Comparison of ENCODE assay signal across 27 cellular contexts in genomic region chr1:186949173-186949572, GRCh38.
"Had no signal": no experiment of that assay in that cellular context is flagged by ENCODE, and none has a peak within 500 bp of the region (broad histone marks: within the 10 kb centered on the region; RNA-seq: fewer than 3 reads in every experiment).

No MANE protein-coding gene starts in this region.

- FAIRE-seq: RCC 7860 had no signal

- H3K9me3 ChIP-seq: ascending aorta, SJSA1 had no signal

- H3K9me3 Mint-ChIP-seq: activated naive CD4-positive, alpha-beta T cell treated with anti-CD3 and anti-CD28 coated beads, Interleukin-2, amount 50 U/mL, for 72 hours; activated naive CD8-positive, alpha-beta T cell treated with anti-CD3 and anti-CD28 coated beads, Interleukin-2, amount 50 U/mL, for 24 hours; brain; T-helper 1 cell treated with Interleukin-12 subunit alpha and Interleukin-12 subunit beta and Interleukin-4 antibody, amounts not matched to agents 30 μg/mL and 1 μg/mL, for 36 hours; WTC11 had no signal

- H3K36me3 Mint-ChIP-seq: activated naive CD4-positive, alpha-beta T cell treated with anti-CD3 and anti-CD28 coated beads, Interleukin-2, amount 50 U/mL, for 72 hours; brain; WTC11 had no signal

- H3K27me3 Mint-ChIP-seq: activated naive CD8-positive, alpha-beta T cell treated with anti-CD3 and anti-CD28 coated beads, Interleukin-2, amount 50 U/mL, for 24 hours; brain had no signal

- H3K4me3 ChIP-seq: ascending aorta, cardiac muscle cell, SJSA1 had no signal

- H3K4me1 ChIP-seq: ascending aorta, SJSA1 had no signal

- H3K36me3 ChIP-seq: ascending aorta, cardiac muscle cell, SJSA1 had no signal

- ATAC-seq: activated CD8-positive, alpha-beta T cell treated with anti-CD3 and anti-CD28 coated beads, Interleukin-2, amount 10 ng/mL, durations not matched to agents 7 days and 5 days; activated naive CD4-positive, alpha-beta T cell treated with anti-CD3 and anti-CD28 coated beads, Interleukin-2, amount 50 U/mL, for 72 hours; activated naive CD8-positive, alpha-beta T cell treated with anti-CD3 and anti-CD28 coated beads, Interleukin-2, amount 50 U/mL, for 24 hours; PC-3; WTC11 had no signal

- H3K4me1 Mint-ChIP-seq: activated naive CD8-positive, alpha-beta T cell treated with anti-CD3 and anti-CD28 coated beads, Interleukin-2, amount 50 U/mL, for 24 hours; brain had no signal

- H3K27ac Mint-ChIP-seq: activated CD8-positive, alpha-beta T cell treated with anti-CD3 and anti-CD28 coated beads, Interleukin-2, amount 10 ng/mL, durations not matched to agents 7 days and 5 days; activated naive CD4-positive, alpha-beta T cell treated with anti-CD3 and anti-CD28 coated beads, Interleukin-2, amount 50 U/mL, for 72 hours; activated naive CD8-positive, alpha-beta T cell treated with anti-CD3 and anti-CD28 coated beads, Interleukin-2, amount 50 U/mL, for 24 hours; brain; T-helper 1 cell treated with Interleukin-12 subunit alpha and Interleukin-12 subunit beta and Interleukin-4 antibody, amounts not matched to agents 30 μg/mL and 1 μg/mL, for 36 hours; WTC11 had no signal

- DNase-seq: activated CD4-positive, alpha-beta T cell treated with anti-CD3 and anti-CD28 coated beads for 48 hours; activated CD4-positive, alpha-beta T cell treated with anti-CD3 and anti-CD28 coated beads, Interleukin-2, amount 50 U/mL, for 4 hours; activated CD4-positive, CD25-positive, alpha-beta regulatory T cell treated with anti-CD3 and anti-CD28 coated beads, Interleukin-2, amount 50 U/mL, for 72 hours; activated CD8-positive, alpha-beta memory T cell treated with anti-CD3 and anti-CD28 coated beads, Interleukin-2, amount 50 U/mL, for 48 hours; activated CD8-positive, alpha-beta T cell treated with anti-CD3 and anti-CD28 coated beads, Interleukin-2, amount 10 ng/mL, durations not matched to agents 7 days and 5 days; activated effector memory CD4-positive, alpha-beta T cell treated with anti-CD3 and anti-CD28 coated beads, Interleukin-2, amount 50 U/mL, for 16 hours; activated naive CD4-positive, alpha-beta T cell treated with Interleukin-2 at 50 U/mL for 16 hours; activated naive CD8-positive, alpha-beta T cell treated with anti-CD3 and anti-CD28 coated beads, Interleukin-2, amount 50 U/mL, for 24 hours; activated T-cell treated with anti-CD3 and anti-CD28 coated beads, Interleukin-2, amount 50 U/mL, for 1 hour; amniotic stem cell; Kasumi-1; NCI-H1092; NCI-H1417 treated with DMSO at 0.1 percent for 48 hours; NCI-H1694; NCI-H2081 treated with DMSO at 0.1 percent for 48 hours; NCI-H446; NCI-H524; PC-3; SHP77 had no signal

- H3K27ac ChIP-seq: ascending aorta, cardiac muscle cell, SJSA1 had no signal

- H3K4me3 Mint-ChIP-seq: activated CD8-positive, alpha-beta T cell treated with anti-CD3 and anti-CD28 coated beads, Interleukin-2, amount 10 ng/mL, durations not matched to agents 7 days and 5 days; activated naive CD8-positive, alpha-beta T cell treated with anti-CD3 and anti-CD28 coated beads, Interleukin-2, amount 50 U/mL, for 24 hours; brain; T-helper 1 cell treated with Interleukin-12 subunit alpha and Interleukin-12 subunit beta and Interleukin-4 antibody, amounts not matched to agents 30 μg/mL and 1 μg/mL, for 36 hours; WTC11 had no signal

- H3K27me3 ChIP-seq: ascending aorta, cardiac muscle cell, SJSA1 had no signal
